ENCODE assay signal across 8 cellular contexts in the genomic region with DNA sequence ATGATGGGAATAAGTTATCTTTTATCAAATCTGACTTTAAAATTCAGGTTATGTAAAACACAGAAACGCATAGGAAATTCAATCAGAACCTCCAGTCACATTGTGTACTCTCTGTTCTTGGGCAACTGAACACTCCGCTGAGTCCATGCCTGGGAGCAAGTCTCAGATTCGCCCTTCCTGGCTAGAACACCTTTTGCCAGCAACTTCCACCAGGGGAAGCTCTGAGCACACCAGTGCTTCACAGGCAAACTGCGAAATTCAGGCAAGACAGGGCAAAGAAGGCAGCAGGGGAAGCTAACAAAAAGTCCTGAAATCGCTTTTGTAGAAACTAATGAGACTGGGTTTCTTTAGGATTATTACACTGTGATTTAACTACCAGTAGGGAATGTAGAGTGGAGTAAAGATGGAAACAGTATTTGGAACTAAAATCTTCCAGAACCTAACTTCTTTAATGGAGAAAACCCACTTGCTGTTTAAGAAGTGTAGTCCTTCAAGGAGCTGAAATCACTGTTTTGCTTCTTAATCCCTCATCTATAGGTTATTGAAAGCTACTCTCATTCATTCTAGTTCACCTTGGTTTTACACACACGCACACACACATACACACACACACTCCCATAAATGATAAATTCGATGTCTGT.
DNase-seq lines count a peak whose midpoint lies in the region; ATAC-seq and TF ChIP-seq lines count a peak whose summit lies in the region.

No MANE protein-coding gene starts in this region.

- DNase-seq in NCI-H2081 (lab: John Stamatoyannopoulos, UW), result peak; percentile 29 to 40
- no peak for DNase-seq in NCI-H2081 treated with DMSO at 0.1 percent for 48 hours (lab: John Stamatoyannopoulos, UW)
- peak; percentile 82 for DNase-seq in OCI-M1 (lab: John Stamatoyannopoulos, UW)
- peak; percentile 8 for DNase-seq in fibroblast of mammary gland (ENCODE audit: low read depth)
- peak; percentile 69 for DNase-seq in putamen (ENCODE audit: low spot score)
- DNase-seq in NCI-H2107 (lab: John Stamatoyannopoulos, UW), result no peak

- ATAC-seq in HG03159 (IDR thresholded peaks at IDR 0.05; ENCODE audit: unreplicated experiment), result peak; percentile 55
- no peak for ATAC-seq in GM19324 (IDR thresholded peaks at IDR 0.05; ENCODE audit: low FRiP score, unreplicated experiment)

- TF ChIP-seq CTCF in fibroblast of mammary gland (conservative IDR thresholded peaks at IDR 0.05; ENCODE audit: control insufficient read depth, insufficient read depth, low read depth, low read length), result peak; percentile 26

- no peak overlapping the region for H3K4me3 ChIP-seq in fibroblast of mammary gland (ENCODE audit: control insufficient read depth, low read depth, low read length)

Comparison
In these comparisons a context has a peak if more than half of its experiments do, and no peak if none do; other contexts are left out.
1. DNase-seq: peak in NCI-H2081 (2 of 2), OCI-M1 (single experiment), fibroblast of mammary gland (single experiment) and putamen (single experiment); none in NCI-H2081 treated with DMSO at 0.1 percent for 48 hours (single experiment) and NCI-H2107 (single experiment).